In the genomic region with DNA sequence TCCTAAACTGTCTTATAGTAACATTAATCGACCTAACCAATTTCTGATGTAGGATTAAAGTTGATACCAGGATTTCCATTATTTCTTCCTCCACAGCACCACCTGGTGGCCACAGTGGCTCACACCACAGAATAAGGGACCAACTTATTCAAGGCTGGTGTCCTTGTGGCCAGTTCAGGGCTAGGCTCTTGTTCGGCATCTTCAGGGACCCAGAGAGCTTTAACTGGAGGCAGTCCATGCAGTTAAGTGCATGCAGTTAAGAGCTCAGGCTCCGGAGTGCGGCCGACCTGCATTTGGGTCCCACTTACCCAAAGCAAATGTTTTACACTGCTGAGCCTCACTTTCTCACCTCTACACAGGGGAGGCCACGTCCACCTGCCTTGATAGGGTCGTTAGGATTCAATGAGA, we compare ENCODE assay signal across 8 cellular contexts. TPM values are rescaled to one million over a fixed set of nuclear protein-coding genes. Genes with fewer than 3 reads are reported as not detected.
DNase-seq lines count a peak whose midpoint lies in the region; ATAC-seq and TF ChIP-seq lines count a peak whose summit lies in the region.

No MANE protein-coding gene starts in this region.

- H3K9ac ChIP-seq in DND-41 (ENCODE audit: low read depth, low read length) (no peak overlapping the region), neural progenitor cell (no peak overlapping the region)

- no peaks in the 10 kb centered on the region for H3K79me2 ChIP-seq in DND-41 (ENCODE audit: insufficient read depth, low read length)
- no peaks in the 10 kb centered on the region for H3K79me2 ChIP-seq in neural progenitor cell (ENCODE audit: low read depth)

- H3K27ac ChIP-seq in DND-41 (ENCODE audit: low read length) (no peak overlapping the region), neural progenitor cell (no peak overlapping the region)

- H3K4me1 ChIP-seq in DND-41 (ENCODE audit: insufficient read depth, low read length), result peaks cover 19% of the 10 kb centered on the region
- no peaks in the 10 kb centered on the region for H3K4me1 ChIP-seq in neural progenitor cell

- TF ChIP-seq CTCF in DND-41 (IDR thresholded peaks at IDR 0.05; ENCODE audit: borderline replicate concordance, extremely low read depth, low read length, poor library complexity, severe bottlenecking), result peak; percentile 97
- peak; percentile 89 for TF ChIP-seq CTCF in fibroblast of pulmonary artery (IDR thresholded peaks at IDR 0.05; ENCODE audit: low read length, missing control alignments)
- TF ChIP-seq CTCF in neural progenitor cell (IDR thresholded peaks at IDR 0.05), result peak; percentile 97

- no peaks in the 10 kb centered on the region for H3K9me3 ChIP-seq in DND-41 (ENCODE audit: insufficient read depth, low read length, severe bottlenecking)
- H3K9me3 ChIP-seq in neural progenitor cell (ENCODE audit: low read depth), result no peaks in the 10 kb centered on the region

- H3K4me3 Mint-ChIP-seq in neural progenitor cell, result no peak overlapping the region

- no peaks in the 10 kb centered on the region for H3K4me1 Mint-ChIP-seq in neural progenitor cell

- H3K36me3 ChIP-seq in DND-41 (ENCODE audit: insufficient read depth, low read length) (peaks cover 97% of the 10 kb centered on the region), neural progenitor cell (no peaks in the 10 kb centered on the region)

- H2AFZ ChIP-seq in DND-41 (ENCODE audit: low read depth, low read length) (no peak overlapping the region), neural progenitor cell (replicated peaks) (no peak overlapping the region)

- DNase-seq in DND-41 (peak; percentile 77), KG1 (lab: John Stamatoyannopoulos, UW) (peak; percentile 66), RKO (ENCODE audit: low spot score) (peak; percentile 77), activated T-helper 1 cell treated with Interleukin-2 at 50 U/mL for 16 hours (ENCODE audit: low read depth) (peak; percentile 63), fibroblast of pulmonary artery (ENCODE audit: low read depth) (peak; percentile 79), neural progenitor cell (ENCODE audit: low spot score) (peak; percentile 83), stromal cell of bone marrow (ENCODE audit: low read depth) (peak; percentile 55)

- H4K20me1 ChIP-seq in DND-41 (ENCODE audit: insufficient read depth, low read length) (no peaks in the 10 kb centered on the region), neural progenitor cell (ENCODE audit: low read depth) (no peaks in the 10 kb centered on the region)

- no peak overlapping the region for H3K27ac Mint-ChIP-seq in neural progenitor cell

- H3K27me3 ChIP-seq in DND-41 (ENCODE audit: insufficient read depth, low read length, poor library complexity) (no peaks in the 10 kb centered on the region), neural progenitor cell (no peaks in the 10 kb centered on the region)

- peaks cover 16% of the 10 kb centered on the region for H3F3A ChIP-seq in neural progenitor cell (ENCODE audit: low read depth)

- H3K9me3 Mint-ChIP-seq in neural progenitor cell, result no peaks in the 10 kb centered on the region

- H3K4me3 ChIP-seq in DND-41 (ENCODE audit: low read depth in 1 of 2, low read length in 2 of 2) (no peak overlapping the region), fibroblast of pulmonary artery (replicated peaks; ENCODE audit: low read depth, low read length) (no peak overlapping the region), neural progenitor cell (no peak overlapping the region)

- H3K4me2 ChIP-seq in DND-41 (ENCODE audit: insufficient read depth, low read length), result no peak overlapping the region
- no peak overlapping the region for H3K4me2 ChIP-seq in neural progenitor cell

- ATAC-seq in DND-41 (ENCODE audit: insufficient read depth, low read depth) (peak; percentile 66), GM21360 (IDR thresholded peaks at IDR 0.05; ENCODE audit: unreplicated experiment) (no peak)

- peaks cover 23% of the 10 kb centered on the region for H3K36me3 Mint-ChIP-seq in neural progenitor cell

- H3K27me3 Mint-ChIP-seq in neural progenitor cell (ENCODE audit: insufficient read depth, low read depth), result no peaks in the 10 kb centered on the region

RNA-seq across cellular contexts. Expression of a gene that starts 42.0 kb away (rescaled TPM):
- total RNA-seq in neural progenitor cell (ENCODE audit: low replicate concordance), result 0.84 TPM in 1 of 2 replicates, not detected in the other
